ENCODE assay signal across 8 cellular contexts in genomic region chr17:74379495-74380085, GRCh38. TPM values are rescaled to one million over a fixed set of nuclear protein-coding genes. Genes with fewer than 3 reads are reported as not detected.
DNase-seq lines count a peak whose midpoint lies in the region; ATAC-seq and TF ChIP-seq lines count a peak whose summit lies in the region.

No MANE protein-coding gene starts in this region.

- CTCF ChIA-PET in Caco-2 (lab: Charles Lee) (interaction anchor here (0.6 to 4.4 kb wide), 23 partner anchors 9 to 357 kb away, joined by 3 to 110 read pairs (median 4); partner anchors contain the start of genes GPR142 and RAB37), activated B cell treated with CpG ODN at 0.5 μM for 24 hours (lab: Charles Lee) (interaction anchor here (0.6 to 4.6 kb wide), 25 partner anchors 9 to 483 kb away, joined by 3 to 100 read pairs (median 4); partner anchors contain the start of genes CD300LB, GPR142 and RAB37)

- POLR2A ChIA-PET in Caco-2 (lab: Charles Lee), result no interaction called here
- POLR2A ChIA-PET in activated B cell treated with CpG ODN at 0.5 μM for 24 hours (lab: Charles Lee), result interaction anchor here (0.7 to 1.5 kb wide), 6 partner anchors 11 to 78 kb away, joined by 3 to 4 read pairs (median 3); no protein-coding TSS in a partner anchor

- TF ChIP-seq CTCF in Caco-2 (IDR thresholded peaks at IDR 0.05; ENCODE audit: insufficient read depth in 1 of 2, low read depth in 1 of 2, low read length in 1 of 2, severe bottlenecking in 1 of 2, unreplicated experiment in 1 of 2), result peak; percentile 95 to 98
- TF ChIP-seq CTCF in HFF-Myc (IDR thresholded peaks at IDR 0.05; ENCODE audit: low read depth, low read length, missing control alignments), result peak; percentile 82
- no peak for TF ChIP-seq CTCF in activated B cell treated with CpG ODN at 0.5 μM for 24 hours (IDR thresholded peaks at IDR 0.05)
- peak; percentile 88 for TF ChIP-seq CTCF in cardiac fibroblast (IDR thresholded peaks at IDR 0.05; ENCODE audit: low read depth, low read length)
- TF ChIP-seq CTCF in spleen (IDR thresholded peaks at IDR 0.05 in 8 of 11, conservative IDR thresholded peaks at IDR 0.05 in 3 of 11), result peak; percentile 72 to 96 (median 93)

- WGBS in spleen, 5 donors, result 0 to 16% (median 10%) methylated on average over 9 to 20 of the region's 20 CpGs

- no peak overlapping the region for H3K4me3 Mint-ChIP-seq in Caco-2 (ENCODE audit: unreplicated experiment)
- H3K4me3 Mint-ChIP-seq in activated B cell treated with CpG ODN at 0.5 μM for 24 hours, result no peak overlapping the region

- no peak overlapping the region for H3K27ac Mint-ChIP-seq in Caco-2 (ENCODE audit: unreplicated experiment)
- H3K27ac Mint-ChIP-seq in activated B cell treated with CpG ODN at 0.5 μM for 24 hours, result no peak overlapping the region

- intact Hi-C loops in Caco-2 (cut with micrococcal nuclease; ENCODE audit: unreplicated experiment), result loop anchor here (1.0 to 5.0 kb wide), 5 partner anchors 51 to 223 kb away; no protein-coding TSS in a partner anchor
- intact Hi-C loops in activated B cell treated with CpG ODN at 0.5 μM for 24 hours (cut with micrococcal nuclease), result loop anchor here (1.0 kb wide), 4 partner anchors 78 to 267 kb away; no protein-coding TSS in a partner anchor
- intact Hi-C loops in spleen (cut with DNase I; ENCODE audit: low total_unique reads), result loop anchor here (2.0 to 10.0 kb wide), 2 partner anchors 77 to 115 kb away; no protein-coding TSS in a partner anchor

- peak overlapping the region in 4 of 8 donors; percentile 14 to 59 (median 42) for H3K27ac ChIP-seq in spleen

- peak; percentile 90 for ATAC-seq in activated B cell treated with CpG ODN at 0.5 μM for 24 hours (ENCODE audit: low read depth)
- no peak for ATAC-seq in GM21447 (IDR thresholded peaks at IDR 0.05; ENCODE audit: unreplicated experiment)

- DNase-seq in Caco-2, result peak; percentile 92 to 95
- DNase-seq in HFF-Myc (ENCODE audit: extremely low read depth, low read depth), result peak; percentile 21
- DNase-seq in NCI-H2196 treated with DMSO at 0.1 percent for 48 hours (lab: John Stamatoyannopoulos, UW; ENCODE audit: unreplicated experiment), result peak; percentile 80
- DNase-seq in activated B cell treated with CpG ODN at 0.5 μM for 24 hours, result peak; percentile 80
- peak; percentile 71 to 87 for DNase-seq in cardiac fibroblast (ENCODE audit: low read depth in 2 of 2)
- peak; percentile 98 for DNase-seq in islet precursor cell
- DNase-seq in spleen, result peak; percentile 97

- no peaks in the 10 kb centered on the region for H3K27me3 Mint-ChIP-seq in Caco-2 (ENCODE audit: insufficient read depth, unreplicated experiment)
- H3K27me3 Mint-ChIP-seq in activated B cell treated with CpG ODN at 0.5 μM for 24 hours, result peaks cover 26% of the 10 kb centered on the region

- no peaks in the 10 kb centered on the region for H3K9me3 Mint-ChIP-seq in Caco-2 (ENCODE audit: unreplicated experiment)
- no peaks in the 10 kb centered on the region for H3K9me3 Mint-ChIP-seq in activated B cell treated with CpG ODN at 0.5 μM for 24 hours

- H3K27me3 ChIP-seq in Caco-2 (replicated peaks; ENCODE audit: control insufficient read depth, insufficient read depth, low read length) (no peaks in the 10 kb centered on the region), spleen (replicated peaks in 1 of 7) (peaks cover 0 to 18% (median 0%) of the 10 kb centered on the region in 7 donors)

- H3K4me3 ChIP-seq in Caco-2 (ENCODE audit: low read depth, low read length) (no peak overlapping the region), HFF-Myc (replicated peaks; ENCODE audit: low read depth, low read length) (no peak overlapping the region), cardiac fibroblast (replicated peaks in 1 of 2; ENCODE audit: low read depth in 2 of 2, low read length in 2 of 2) (no peak overlapping the region), spleen (peak overlapping the region in 1 of 8 donors; percentile 50)

- BruUV-seq in Caco-2 (replicated peaks; lab: Mats Ljungman, UMichigan), result no TSS peak

- no peaks in the 10 kb centered on the region for H3K36me3 ChIP-seq in Caco-2 (ENCODE audit: control insufficient read depth, insufficient read depth, low read length)
- no peaks in the 10 kb centered on the region for H3K36me3 ChIP-seq in spleen

- H3K4me1 Mint-ChIP-seq in Caco-2 (ENCODE audit: low read depth, unreplicated experiment) (peaks cover 16% of the 10 kb centered on the region), activated B cell treated with CpG ODN at 0.5 μM for 24 hours (peaks cover 2% of the 10 kb centered on the region)

- TF ChIP-seq POLR2A in spleen (IDR thresholded peaks at IDR 0.05), result no peak

- H3K36me3 Mint-ChIP-seq in Caco-2 (ENCODE audit: insufficient read depth, unreplicated experiment), result peaks cover 5% of the 10 kb centered on the region
- no peaks in the 10 kb centered on the region for H3K36me3 Mint-ChIP-seq in activated B cell treated with CpG ODN at 0.5 μM for 24 hours (ENCODE audit: low read depth)

- H3K4me1 ChIP-seq in Caco-2 (peaks cover 18% of the 10 kb centered on the region), spleen (peaks cover 4 to 22% (median 14%) of the 10 kb centered on the region in 6 donors)

- no peaks in the 10 kb centered on the region for H3K9me3 ChIP-seq in Caco-2
- no peaks in the 10 kb centered on the region for H3K9me3 ChIP-seq in spleen

RNA-seq across cellular contexts. Expression of gene GPR142, which starts 12.3 kb away (rescaled TPM):
- not detected in 2 replicates for total RNA-seq in Caco-2 (2022)
- total RNA-seq in activated B cell treated with CpG ODN at 0.5 μM for 24 hours, result not detected in 2 replicates
- total RNA-seq in spleen, result 1 to 10 TPM in 6 of 7 donors, under 1 TPM in 1; 0.85 to 3.1 (median 2.2) TPM
- polyA plus RNA-seq in spleen, result under 1 TPM; 0.09 to 0.93 (median 0.18) TPM

RNA-seq across cellular contexts. Expression of gene BTBD17, which starts 17.9 kb away (rescaled TPM):
- not detected in 2 replicates for total RNA-seq in Caco-2 (2022)
- total RNA-seq in activated B cell treated with CpG ODN at 0.5 μM for 24 hours, result not detected in 2 replicates
- under 1 TPM in 1 of 7 donors, not detected in 6; 0.51 TPM for total RNA-seq in spleen
- under 1 TPM in 1 of 3 donors, not detected in 2; 0.06 TPM for polyA plus RNA-seq in spleen

RNA-seq across cellular contexts. Expression of gene GPRC5C, which starts 52.3 kb away (rescaled TPM):
- 75.0 and 83.2 TPM in 2 replicates for total RNA-seq in Caco-2 (2022)
- total RNA-seq in activated B cell treated with CpG ODN at 0.5 μM for 24 hours, result 14.0 and 17.0 TPM in 2 replicates
- 10 to 100 TPM; 24.1 to 70.0 (median 36.6) TPM for total RNA-seq in spleen
- polyA plus RNA-seq in spleen, result 10 to 100 TPM; 11.0 to 19.7 (median 18.9) TPM

RNA-seq across cellular contexts. Expression of gene KIF19, which starts 53.6 kb away (rescaled TPM):
- total RNA-seq in Caco-2 (2022) (not detected in 2 replicates), activated B cell treated with CpG ODN at 0.5 μM for 24 hours (not detected in 2 replicates), spleen (10 to 100 TPM; 15.9 to 48.2 (median 24.1) TPM)
- 10 to 100 TPM in 2 of 3 donors, 1 to 10 TPM in 1; 5.7 to 22.8 (median 13.3) TPM for polyA plus RNA-seq in spleen

Comparison
In these comparisons a context has a peak if more than half of its experiments do, and no peak if none do; other contexts are left out.
1. DNase-seq: peak in every context shown above with its lines; median percentile 98 in islet precursor cell; 97 in spleen; 94 in Caco-2; 80 in NCI-H2196 treated with DMSO at 0.1 percent for 48 hours; 80 in activated B cell treated with CpG ODN at 0.5 μM for 24 hours; 79 in cardiac fibroblast; 21 in HFF-Myc.